30 cellular contexts compared by ENCODE assay signal in genomic region chr6:166203003-166203640, GRCh38. TPM values are rescaled to one million over a fixed set of nuclear protein-coding genes. Genes with fewer than 3 reads are reported as not detected.
DNase-seq lines count a peak whose midpoint lies in the region; ATAC-seq and TF ChIP-seq lines count a peak whose summit lies in the region.
"Had no signal": no experiment of that assay in that cellular context is flagged by ENCODE, and none has a peak within 500 bp of the region (broad histone marks: within the 10 kb centered on the region; RNA-seq: fewer than 3 reads in every experiment).

No MANE protein-coding gene starts in this region.

- no peaks in the 10 kb centered on the region for H3K9me3 Mint-ChIP-seq in nephron progenitor cell
- H3K9me3 Mint-ChIP-seq: CD4-positive, alpha-beta T cell; effector memory CD8-positive, alpha-beta T cell; T-helper 1 cell treated with Interleukin-12 subunit alpha and Interleukin-12 subunit beta and Interleukin-4 antibody, amounts not matched to agents 30 μg/mL and 1 μg/mL, for 36 hours had no signal

- no peaks in the 10 kb centered on the region for H3K36me3 Mint-ChIP-seq in nephron progenitor cell (ENCODE audit: low read depth)

- no peak overlapping the region for H3K27ac ChIP-seq in osteoblast (ENCODE audit: low read depth, low read length)
- H3K27ac ChIP-seq in ascending aorta, result no peak overlapping the region
- H3K27ac ChIP-seq: adrenal gland, colonic mucosa, foreskin keratinocyte, left ventricle myocardium inferior, SK-N-MC, stomach, tibial artery had no signal

- no peak overlapping the region for H3K27ac Mint-ChIP-seq in nephron progenitor cell
- H3K27ac Mint-ChIP-seq: CD4-positive, alpha-beta T cell; effector memory CD8-positive, alpha-beta T cell; progenitor cell of endocrine pancreas; T-helper 1 cell treated with Interleukin-12 subunit alpha and Interleukin-12 subunit beta and Interleukin-4 antibody, amounts not matched to agents 30 μg/mL and 1 μg/mL, for 36 hours had no signal

- H3K27me3 Mint-ChIP-seq in nephron progenitor cell (ENCODE audit: low read depth, poor library complexity), result peaks cover 6% of the 10 kb centered on the region

- no peak overlapping the region for H3K4me2 ChIP-seq in osteoblast (ENCODE audit: insufficient read depth, low read length)

- no peak overlapping the region for H3K4me3 ChIP-seq in osteoblast (ENCODE audit: insufficient read depth, low read length)
- no peak overlapping the region for H3K4me3 ChIP-seq in ascending aorta
- H3K4me3 ChIP-seq: adrenal gland, colonic mucosa, left ventricle myocardium inferior, SK-N-MC, stomach, tibial artery had no signal

- H3K27me3 ChIP-seq in osteoblast (ENCODE audit: insufficient read depth, low read length) (no peaks in the 10 kb centered on the region), ascending aorta (no peaks in the 10 kb centered on the region)
- H3K27me3 ChIP-seq: adrenal gland, colonic mucosa, foreskin keratinocyte, stomach, tibial artery had no signal

- intact Hi-C loops in ascending aorta (cut with DNase I), result no loop called here

- no peak overlapping the region for H2AFZ ChIP-seq in osteoblast (ENCODE audit: low read length)

- H3K36me3 ChIP-seq in osteoblast (ENCODE audit: insufficient read depth, low read length) (no peaks in the 10 kb centered on the region), ascending aorta (no peaks in the 10 kb centered on the region)
- H3K36me3 ChIP-seq: adrenal gland, colonic mucosa, left ventricle myocardium inferior, stomach, tibial artery had no signal

- ATAC-seq in GM18511 (IDR thresholded peaks at IDR 0.05; ENCODE audit: unreplicated experiment) (peak; percentile 8), HG02642 (IDR thresholded peaks at IDR 0.05; ENCODE audit: poor library complexity, unreplicated experiment) (peak; percentile 22), GM21576 (IDR thresholded peaks at IDR 0.05; ENCODE audit: unreplicated experiment) (no peak), HG03196 (IDR thresholded peaks at IDR 0.05; ENCODE audit: unreplicated experiment) (no peak)
- ATAC-seq: effector memory CD8-positive, alpha-beta T cell; esophagus mucosa; foreskin keratinocyte had no signal

- no peaks in the 10 kb centered on the region for H4K20me1 ChIP-seq in osteoblast (ENCODE audit: insufficient read depth, low read length)

- TF ChIP-seq CTCF in osteoblast (IDR thresholded peaks at IDR 0.05; ENCODE audit: extremely low read depth, low read depth, low read length) (no peak), ascending aorta (IDR thresholded peaks at IDR 0.05) (no peak), nephron progenitor cell (IDR thresholded peaks at IDR 0.05) (no peak)

- H3K4me1 ChIP-seq in osteoblast (ENCODE audit: insufficient read depth, low read length) (no peaks in the 10 kb centered on the region), ascending aorta (no peaks in the 10 kb centered on the region)
- H3K4me1 ChIP-seq: adrenal gland, colonic mucosa, foreskin keratinocyte, left ventricle myocardium inferior, stomach, tibial artery had no signal

- H3K9me3 ChIP-seq in osteoblast (ENCODE audit: low read depth, low read length), result no peaks in the 10 kb centered on the region
- no peaks in the 10 kb centered on the region for H3K9me3 ChIP-seq in ascending aorta
- H3K9me3 ChIP-seq: adrenal gland, colonic mucosa, left ventricle myocardium inferior, stomach, tibial artery had no signal

- peaks cover 59% of the 10 kb centered on the region for H3K4me1 Mint-ChIP-seq in nephron progenitor cell

- in situ Hi-C loops in SK-MEL-5 (cut with HindIII; ENCODE audit: low pct_unique_long_range_greater_than_20kb, low sequenced_read_pairs), result no loop called here

- DNase-seq in SK-MEL-5 (ENCODE audit: low read depth, low spot score), result peak; percentile 43
- DNase-seq in osteoblast (ENCODE audit: insufficient read length, low spot score, missing footprints), result peak; percentile 56
- no peak for DNase-seq in ascending aorta (ENCODE audit: low spot score in 2 of 2)
- DNase-seq in nephron progenitor cell, result no peak
- DNase-seq: activated CD4-positive, alpha-beta T cell treated with anti-CD3 and anti-CD28 coated beads for 4 hours; activated naive CD4-positive, alpha-beta T cell treated with Interleukin-2 at 50 U/mL for 16 hours; activated T-cell treated with anti-CD3 and anti-CD28 coated beads, Interleukin-2, amount 50 U/mL, for 48 hours; adrenal gland; CD4-positive, alpha-beta T cell; colonic mucosa; DMS 273 treated with DMSO at 0.1 percent for 48 hours; effector memory CD8-positive, alpha-beta T cell; foreskin keratinocyte; left ventricle myocardium inferior; NCI-H1694 treated with DMSO at 0.1 percent for 48 hours; NCI-H526 treated with DMSO at 0.1 percent for 48 hours; stimulated activated CD4-positive, alpha-beta T cell treated with anti-CD3 and anti-CD28 coated beads, Interleukin-15, amount 100 ng/mL, for 24 hours; stomach; tibial artery had no signal

- H3K4me3 Mint-ChIP-seq in nephron progenitor cell, result no peak overlapping the region
- H3K4me3 Mint-ChIP-seq: CD4-positive, alpha-beta T cell; effector memory CD8-positive, alpha-beta T cell; T-helper 1 cell treated with Interleukin-12 subunit alpha and Interleukin-12 subunit beta and Interleukin-4 antibody, amounts not matched to agents 30 μg/mL and 1 μg/mL, for 36 hours had no signal

- no peaks in the 10 kb centered on the region for H3K79me2 ChIP-seq in osteoblast (ENCODE audit: insufficient read depth, low read length)

RNA-seq across cellular contexts. Expression of gene TBXT, which starts 35.5 kb away (rescaled TPM):
- not detected in 2 replicates for total RNA-seq in SK-MEL-5 (2014; rRNA removed; shearing (Covaris generic))
- polyA plus RNA-seq in SK-MEL-5 (2015; cell fraction: cytosol; rRNA removed), result not detected in 2 replicates
- polyA plus RNA-seq in SK-MEL-5 (2015; cell fraction: nucleus; rRNA removed), result not detected in 2 replicates
- not detected in 2 replicates for total RNA-seq in osteoblast
- not detected for total RNA-seq in ascending aorta
- total RNA-seq: adrenal gland; bronchial epithelial cell; CD4-positive, alpha-beta T cell; colonic mucosa; esophagus mucosa; foreskin keratinocyte; left ventricle myocardium inferior; mononuclear cell; progenitor cell of endocrine pancreas; stomach had no signal
- polyA plus RNA-seq: adrenal gland, foreskin keratinocyte, neural cell, stomach had no signal

Comparison
In these comparisons a context has a peak if more than half of its experiments do, and no peak if none do; other contexts are left out.
1. ATAC-seq: peak in GM18511 (single experiment) and HG02642 (single experiment); none in GM21576 (single experiment) and HG03196 (single experiment).
2. DNase-seq: peak in SK-MEL-5 (single experiment) and osteoblast (single experiment); none in ascending aorta (0 of 2) and nephron progenitor cell (single experiment).